Comparison of ENCODE assay signal across 8 cellular contexts in the genomic region with DNA sequence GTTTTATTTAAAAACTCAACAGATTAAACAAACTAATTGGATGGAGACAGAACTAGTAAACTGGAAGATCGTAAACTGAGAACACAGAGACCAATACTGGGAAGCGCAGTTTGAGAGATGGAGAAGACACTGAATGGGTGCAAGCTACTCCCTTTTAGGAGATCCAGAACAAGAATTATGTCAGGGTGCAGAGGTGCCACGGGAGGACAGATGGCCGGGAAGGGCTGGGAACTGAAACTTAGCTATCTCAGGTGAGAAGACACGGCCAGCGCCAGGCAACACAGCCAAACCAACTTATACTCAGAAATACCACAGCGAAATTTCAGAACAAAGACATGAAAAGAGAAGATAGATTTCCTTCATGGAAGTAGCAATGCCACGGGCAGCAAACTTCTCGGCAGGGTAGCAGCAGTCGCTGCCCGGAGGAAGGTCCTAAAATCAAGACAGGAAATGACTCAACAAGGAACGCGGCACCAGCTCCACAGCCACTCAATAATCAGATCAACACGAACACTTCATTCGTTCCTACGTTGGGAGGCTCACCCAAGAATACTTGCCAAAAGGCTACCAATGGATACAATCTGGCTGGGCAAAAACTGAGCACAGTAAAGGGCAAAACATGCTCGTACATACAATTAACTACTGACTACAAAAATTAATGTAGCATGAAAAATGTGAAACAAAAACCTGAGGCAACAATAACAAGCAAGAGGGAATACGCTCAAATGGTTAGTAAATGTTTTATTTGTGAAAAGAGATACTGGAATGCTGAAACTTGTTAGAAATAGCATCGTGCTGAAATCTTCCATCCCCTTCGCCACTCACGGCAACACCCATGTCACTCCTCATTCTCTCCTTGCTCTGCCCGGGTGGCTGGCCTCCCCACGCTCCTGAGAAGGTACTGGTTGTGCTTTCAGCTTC. TPM values are rescaled to one million over a fixed set of nuclear protein-coding genes. Genes with fewer than 3 reads are reported as not detected.
DNase-seq lines count a peak whose midpoint lies in the region; TF ChIP-seq lines count a peak whose summit lies in the region.

No MANE protein-coding gene starts in this region.

- H3K4me1 ChIP-seq in HUES64 (ENCODE audit: insufficient read depth, low read length): peaks cover 19% of the 10 kb centered on the region

- CTCF ChIA-PET in Calu3 (lab: Charles Lee): interaction anchor here (0.7 to 1.5 kb wide), 2 partner anchors 18 to 22 kb away, joined by 5 read pairs; partner anchors contain the start of gene STK32C
- CTCF ChIA-PET in activated CD4-positive, alpha-beta T cell treated with anti-CD3 and anti-CD28 coated beads, Interleukin-2, amount 10 ng/mL, durations not matched to agents 7 days and 5 days (lab: Charles Lee): interaction anchor here (0.6 to 1.1 kb wide), 3 partner anchors 10 to 99 kb away, joined by 3 to 5 read pairs (median 5); no protein-coding TSS in a partner anchor

- no peaks in the 10 kb centered on the region for H3K9me3 Mint-ChIP-seq in Calu3 (ENCODE audit: low read depth, unreplicated experiment)
- peaks cover 4% of the 10 kb centered on the region for H3K9me3 Mint-ChIP-seq in activated CD4-positive, alpha-beta T cell treated with anti-CD3 and anti-CD28 coated beads, Interleukin-2, amount 10 ng/mL, durations not matched to agents 7 days and 5 days
- peaks cover 12% of the 10 kb centered on the region for H3K9me3 Mint-ChIP-seq in glutamatergic neuron (ENCODE audit: unreplicated experiment)

- TSS peak; percentile 43 for BruUV-seq in Calu3 (replicated peaks; lab: Mats Ljungman, UMichigan)

- H3K27ac Mint-ChIP-seq in Calu3 (ENCODE audit: unreplicated experiment) (peak overlapping the region; percentile 90), glutamatergic neuron (ENCODE audit: unreplicated experiment) (peak overlapping the region; percentile 10)
- H3K27ac Mint-ChIP-seq in activated CD4-positive, alpha-beta T cell treated with anti-CD3 and anti-CD28 coated beads, Interleukin-2, amount 10 ng/mL, durations not matched to agents 7 days and 5 days: peak overlapping the region; percentile 88

- peaks cover 11% of the 10 kb centered on the region for H3K36me3 ChIP-seq in HUES64 (ENCODE audit: insufficient read depth, low read length)

- H3K27me3 ChIP-seq in HUES64 (ENCODE audit: insufficient read depth, low read length): peaks cover 3% of the 10 kb centered on the region; the same call in 1 of the 2 replicates

- no peak for TF ChIP-seq CTCF in Calu3 (IDR thresholded peaks at IDR 0.05; ENCODE audit: unreplicated experiment)
- no peak for TF ChIP-seq CTCF in glutamatergic neuron (IDR thresholded peaks at IDR 0.05; ENCODE audit: partially characterized antibody, unreplicated experiment)

- H3K9ac ChIP-seq in HUES64 (ENCODE audit: low read depth, low read length): peak overlapping the region; percentile 14; the same call in 1 of the 2 replicates

- WGBS in HUES64: 45% methylated on average over 20 of the region's 23 CpGs

- H3K36me3 Mint-ChIP-seq in Calu3 (ENCODE audit: insufficient read depth, unreplicated experiment) (peaks cover 54% of the 10 kb centered on the region), glutamatergic neuron (ENCODE audit: unreplicated experiment) (peaks cover 7% of the 10 kb centered on the region)
- peaks cover 46% of the 10 kb centered on the region for H3K36me3 Mint-ChIP-seq in activated CD4-positive, alpha-beta T cell treated with anti-CD3 and anti-CD28 coated beads, Interleukin-2, amount 10 ng/mL, durations not matched to agents 7 days and 5 days (ENCODE audit: low read depth)

- intact Hi-C loops in Calu3 (cut with micrococcal nuclease; ENCODE audit: unreplicated experiment): no loop called here

- POLR2A ChIA-PET in activated CD4-positive, alpha-beta T cell treated with anti-CD3 and anti-CD28 coated beads, Interleukin-2, amount 10 ng/mL, durations not matched to agents 7 days and 5 days (lab: Charles Lee): no interaction called here

- H3K27me3 Mint-ChIP-seq in Calu3 (ENCODE audit: unreplicated experiment) (no peaks in the 10 kb centered on the region), glutamatergic neuron (ENCODE audit: unreplicated experiment) (no peaks in the 10 kb centered on the region)
- H3K27me3 Mint-ChIP-seq in activated CD4-positive, alpha-beta T cell treated with anti-CD3 and anti-CD28 coated beads, Interleukin-2, amount 10 ng/mL, durations not matched to agents 7 days and 5 days: no peaks in the 10 kb centered on the region

- H3K4me1 Mint-ChIP-seq in Calu3 (ENCODE audit: low read depth, unreplicated experiment) (peaks cover 40% of the 10 kb centered on the region), glutamatergic neuron (ENCODE audit: low read depth, unreplicated experiment) (peaks cover 20% of the 10 kb centered on the region)
- H3K4me1 Mint-ChIP-seq in activated CD4-positive, alpha-beta T cell treated with anti-CD3 and anti-CD28 coated beads, Interleukin-2, amount 10 ng/mL, durations not matched to agents 7 days and 5 days: peaks cover 53% of the 10 kb centered on the region

- H3K27ac ChIP-seq in HUES64 (ENCODE audit: low read depth, low read length): no peak overlapping the region

- DNase-seq in Calu3: peak; percentile 24
- DNase-seq in activated CD4-positive, alpha-beta T cell treated with anti-CD3 and anti-CD28 coated beads, Interleukin-2, amount 10 ng/mL, durations not matched to agents 7 days and 5 days: peak; percentile 41
- no peak for DNase-seq in glutamatergic neuron
- peak; percentile 35 to 48 for DNase-seq in stimulated activated CD4-positive, alpha-beta T cell treated with anti-CD3 and anti-CD28 coated beads, Interleukin-2, amount 100 ng/mL, for 24 hours
- no peak for DNase-seq in activated gamma-delta T cell treated with Interleukin-2 at 50 U/mL for 16 hours
- DNase-seq in hippocampal formation (lab: John Stamatoyannopoulos, UW): no peak
- no peak for DNase-seq in NCI-H446 treated with DMSO at 0.1 percent for 48 hours (lab: John Stamatoyannopoulos, UW)

- H3K4me3 ChIP-seq in HUES64 (ENCODE audit: low read length): peak overlapping the region; percentile 99

- no peaks in the 10 kb centered on the region for H3K9me3 ChIP-seq in HUES64 (ENCODE audit: insufficient read depth, low read depth, low read length)

- H3K4me3 Mint-ChIP-seq in Calu3 (ENCODE audit: low read depth, unreplicated experiment): peak overlapping the region; percentile 79
- peak overlapping the region; percentile 89 for H3K4me3 Mint-ChIP-seq in activated CD4-positive, alpha-beta T cell treated with anti-CD3 and anti-CD28 coated beads, Interleukin-2, amount 10 ng/mL, durations not matched to agents 7 days and 5 days
- H3K4me3 Mint-ChIP-seq in glutamatergic neuron (ENCODE audit: unreplicated experiment): peak overlapping the region; percentile 99

RNA-seq across cellular contexts. Expression of gene LRRC27, which starts 2.2 kb away (rescaled TPM):
- 4.6 and 5.0 TPM in 2 replicates for total RNA-seq in Calu3 (2022)
- 4.0 TPM for polyA plus RNA-seq in HUES64 (2013, experiment 1 of 2)
- polyA plus RNA-seq in HUES64 (2013, experiment 2 of 2): 5.9 TPM
- total RNA-seq in activated CD4-positive, alpha-beta T cell treated with anti-CD3 and anti-CD28 coated beads, Interleukin-2, amount 10 ng/mL, durations not matched to agents 7 days and 5 days: 1 to 10 TPM; 4.4 to 6.1 TPM
- total RNA-seq in glutamatergic neuron (ENCODE audit: unreplicated experiment): 13.8 TPM

RNA-seq across cellular contexts. Expression of gene STK32C, which starts 22.1 kb away (rescaled TPM):
- total RNA-seq in Calu3 (2022) (13.5 and 16.0 TPM in 2 replicates), glutamatergic neuron (ENCODE audit: unreplicated experiment) (69.2 TPM)
- 10.8 TPM for polyA plus RNA-seq in HUES64 (2013, experiment 1 of 2)
- polyA plus RNA-seq in HUES64 (2013, experiment 2 of 2): 14.0 TPM
- total RNA-seq in activated CD4-positive, alpha-beta T cell treated with anti-CD3 and anti-CD28 coated beads, Interleukin-2, amount 10 ng/mL, durations not matched to agents 7 days and 5 days: 10 to 100 TPM; 11.1 to 15.2 TPM

Comparison
In these comparisons a context has a peak if more than half of its experiments do, and no peak if none do; other contexts are left out.
1. DNase-seq: peak in Calu3 (single experiment), activated CD4-positive, alpha-beta T cell treated with anti-CD3 and anti-CD28 coated beads, Interleukin-2, amount 10 ng/mL, durations not matched to agents 7 days and 5 days (single experiment) and stimulated activated CD4-positive, alpha-beta T cell treated with anti-CD3 and anti-CD28 coated beads, Interleukin-2, amount 100 ng/mL, for 24 hours (2 of 2); none in glutamatergic neuron (single experiment), activated gamma-delta T cell treated with Interleukin-2 at 50 U/mL for 16 hours (single experiment), hippocampal formation (0 of 2) and NCI-H446 treated with DMSO at 0.1 percent for 48 hours (single experiment).
2. H3K27ac Mint-ChIP-seq: peak in every context shown above with its lines; median percentile 90 in Calu3; 88 in activated CD4-positive, alpha-beta T cell treated with anti-CD3 and anti-CD28 coated beads, Interleukin-2, amount 10 ng/mL, durations not matched to agents 7 days and 5 days; 10 in glutamatergic neuron.
3. Peak in every context shown above with its lines, with median percentiles within 50 percentile points of each other: H3K4me3 Mint-ChIP-seq.